In the genomic region with DNA sequence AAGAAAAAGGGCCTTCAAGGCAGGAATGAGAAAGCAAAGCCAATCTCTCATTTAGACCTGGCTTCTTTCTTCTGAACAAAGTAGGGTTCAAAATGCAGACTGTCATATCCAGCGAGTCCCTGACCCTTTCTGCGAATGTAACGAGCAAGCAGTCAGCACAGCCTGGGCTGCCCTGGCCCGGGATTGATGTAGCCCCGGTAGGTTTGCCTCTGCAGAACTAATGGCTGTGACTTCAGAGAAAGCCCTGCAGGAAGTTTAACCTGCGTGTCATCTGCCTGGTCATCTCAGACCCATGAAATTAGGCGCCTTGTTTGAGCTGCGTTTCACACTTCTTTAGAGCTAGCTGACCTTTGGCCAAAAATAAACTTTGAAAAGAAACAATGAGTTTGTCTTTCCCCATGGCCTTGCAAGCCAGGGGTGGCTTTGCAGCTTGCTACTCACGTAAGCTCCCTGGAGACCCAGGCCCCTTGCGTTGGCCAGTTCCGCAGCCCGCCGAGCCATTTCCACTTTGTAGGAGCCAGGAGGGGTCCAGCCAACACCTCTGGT, we compare ENCODE assay signal across 1 cellular context.
TF ChIP-seq lines count a peak whose summit lies in the region.

No MANE protein-coding gene starts in this region.

TF ChIP-seq in HepG2, 621 proteins besides CTCF, POLR2A, EP300 and RAD21 (continued from another document and continues in another):
- TF ChIP-seq, protein P1, sequence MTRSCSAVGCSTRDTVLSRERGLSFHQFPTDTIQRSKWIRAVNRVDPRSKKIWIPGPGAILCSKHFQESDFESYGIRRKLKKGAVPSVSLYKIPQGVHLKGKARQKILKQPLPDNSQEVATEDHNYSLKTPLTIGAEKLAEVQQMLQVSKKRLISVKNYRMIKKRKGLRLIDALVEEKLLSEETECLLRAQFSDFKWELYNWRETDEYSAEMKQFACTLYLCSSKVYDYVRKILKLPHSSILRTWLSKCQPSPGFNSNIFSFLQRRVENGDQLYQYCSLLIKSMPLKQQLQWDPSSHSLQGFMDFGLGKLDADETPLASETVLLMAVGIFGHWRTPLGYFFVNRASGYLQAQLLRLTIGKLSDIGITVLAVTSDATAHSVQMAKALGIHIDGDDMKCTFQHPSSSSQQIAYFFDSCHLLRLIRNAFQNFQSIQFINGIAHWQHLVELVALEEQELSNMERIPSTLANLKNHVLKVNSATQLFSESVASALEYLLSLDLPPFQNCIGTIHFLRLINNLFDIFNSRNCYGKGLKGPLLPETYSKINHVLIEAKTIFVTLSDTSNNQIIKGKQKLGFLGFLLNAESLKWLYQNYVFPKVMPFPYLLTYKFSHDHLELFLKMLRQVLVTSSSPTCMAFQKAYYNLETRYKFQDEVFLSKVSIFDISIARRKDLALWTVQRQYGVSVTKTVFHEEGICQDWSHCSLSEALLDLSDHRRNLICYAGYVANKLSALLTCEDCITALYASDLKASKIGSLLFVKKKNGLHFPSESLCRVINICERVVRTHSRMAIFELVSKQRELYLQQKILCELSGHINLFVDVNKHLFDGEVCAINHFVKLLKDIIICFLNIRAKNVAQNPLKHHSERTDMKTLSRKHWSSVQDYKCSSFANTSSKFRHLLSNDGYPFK (CRISPR knock-in tag; IDR thresholded peaks at IDR 0.05; ENCODE audit: borderline replicate concordance), result peak; percentile 96
- no peak for TF ChIP-seq ZNF605 (CRISPR knock-in tag; IDR thresholded peaks at IDR 0.05)
- TF ChIP-seq TOPORS (CRISPR knock-in tag; IDR thresholded peaks at IDR 0.05), result no peak
- TF ChIP-seq RFX3 (CRISPR knock-in tag; IDR thresholded peaks at IDR 0.05), result no peak
- TF ChIP-seq ZNF180 (CRISPR knock-in tag; IDR thresholded peaks at IDR 0.05; ENCODE audit: borderline replicate concordance, low read depth), result no peak
- TF ChIP-seq FOXA3 (CRISPR knock-in tag; IDR thresholded peaks at IDR 0.05), result 0 out of 2 replicates have a peak, but pooled peaks have one; percentile 34
- TF ChIP-seq MEIS1 (CRISPR knock-in tag; IDR thresholded peaks at IDR 0.05; ENCODE audit: borderline replicate concordance), result no peak
- peak; percentile 53; the same call in 1 of the 2 replicates for TF ChIP-seq NR2F6 (IDR thresholded peaks at IDR 0.05)
- peak; percentile 59; the same call in 1 of the 2 replicates for TF ChIP-seq NR2F6 (CRISPR knock-in tag; IDR thresholded peaks at IDR 0.05)
- TF ChIP-seq, protein P2, sequence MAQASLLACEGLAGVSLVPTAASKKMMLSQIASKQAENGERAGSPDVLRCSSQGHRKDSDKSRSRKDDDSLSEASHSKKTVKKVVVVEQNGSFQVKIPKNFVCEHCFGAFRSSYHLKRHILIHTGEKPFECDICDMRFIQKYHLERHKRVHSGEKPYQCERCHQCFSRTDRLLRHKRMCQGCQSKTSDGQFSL (CRISPR knock-in tag; IDR thresholded peaks at IDR 0.05), result no peak
- TF ChIP-seq XBP1 (CRISPR knock-in tag; IDR thresholded peaks at IDR 0.05), result no peak
- TF ChIP-seq, protein P3, sequence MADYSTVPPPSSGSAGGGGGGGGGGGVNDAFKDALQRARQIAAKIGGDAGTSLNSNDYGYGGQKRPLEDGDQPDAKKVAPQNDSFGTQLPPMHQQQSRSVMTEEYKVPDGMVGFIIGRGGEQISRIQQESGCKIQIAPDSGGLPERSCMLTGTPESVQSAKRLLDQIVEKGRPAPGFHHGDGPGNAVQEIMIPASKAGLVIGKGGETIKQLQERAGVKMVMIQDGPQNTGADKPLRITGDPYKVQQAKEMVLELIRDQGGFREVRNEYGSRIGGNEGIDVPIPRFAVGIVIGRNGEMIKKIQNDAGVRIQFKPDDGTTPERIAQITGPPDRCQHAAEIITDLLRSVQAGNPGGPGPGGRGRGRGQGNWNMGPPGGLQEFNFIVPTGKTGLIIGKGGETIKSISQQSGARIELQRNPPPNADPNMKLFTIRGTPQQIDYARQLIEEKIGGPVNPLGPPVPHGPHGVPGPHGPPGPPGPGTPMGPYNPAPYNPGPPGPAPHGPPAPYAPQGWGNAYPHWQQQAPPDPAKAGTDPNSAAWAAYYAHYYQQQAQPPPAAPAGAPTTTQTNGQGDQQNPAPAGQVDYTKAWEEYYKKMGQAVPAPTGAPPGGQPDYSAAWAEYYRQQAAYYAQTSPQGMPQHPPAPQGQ (CRISPR knock-in tag; IDR thresholded peaks at IDR 0.05; ENCODE audit: borderline replicate concordance), result no peak
- 0 out of 2 replicates have a peak, but pooled peaks have one; percentile 18 for TF ChIP-seq GATAD2A (CRISPR knock-in tag; IDR thresholded peaks at IDR 0.05)
- TF ChIP-seq PAWR (CRISPR knock-in tag; IDR thresholded peaks at IDR 0.05; ENCODE audit: borderline replicate concordance), result no peak
- no peak for TF ChIP-seq MAFK (conservative IDR thresholded peaks at IDR 0.05 in 1 of 2, IDR thresholded peaks at IDR 0.05 in 1 of 2; ENCODE audit: low read length in 2 of 2)
- no peak for TF ChIP-seq RELA (CRISPR knock-in tag; IDR thresholded peaks at IDR 0.05)
- TF ChIP-seq KDM5B (CRISPR knock-in tag; IDR thresholded peaks at IDR 0.05; ENCODE audit: borderline replicate concordance), result no peak
- TF ChIP-seq, protein P4, sequence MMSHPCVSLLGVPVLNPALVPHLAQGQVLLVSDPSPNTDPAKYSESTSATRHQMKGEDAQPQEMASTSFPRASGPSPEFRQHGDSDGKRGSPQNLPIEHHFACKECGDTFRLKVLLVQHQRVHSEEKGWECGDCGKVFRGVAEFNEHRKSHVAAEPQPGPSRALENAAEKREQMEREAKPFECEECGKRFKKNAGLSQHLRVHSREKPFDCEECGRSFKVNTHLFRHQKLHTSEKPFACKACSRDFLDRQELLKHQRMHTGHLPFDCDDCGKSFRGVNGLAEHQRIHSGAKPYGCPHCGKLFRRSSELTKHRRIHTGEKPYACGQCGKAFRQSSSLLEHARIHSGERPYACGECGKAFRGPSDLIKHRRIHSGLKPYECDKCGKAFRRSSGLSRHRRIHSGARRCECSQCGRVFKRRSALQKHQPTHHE (CRISPR knock-in tag; IDR thresholded peaks at IDR 0.05; ENCODE audit: borderline replicate concordance), result 0 out of 2 replicates have a peak, but pooled peaks have one; percentile 44
- TF ChIP-seq HDAC1 (CRISPR knock-in tag; IDR thresholded peaks at IDR 0.05), result 0 out of 2 replicates have a peak, but pooled peaks have one; percentile 21
- peak; percentile 74 for TF ChIP-seq TBX2 (CRISPR knock-in tag; IDR thresholded peaks at IDR 0.05; ENCODE audit: borderline replicate concordance)
- TF ChIP-seq SOX6 (IDR thresholded peaks at IDR 0.05), result no peak
- TF ChIP-seq SOX6 (CRISPR knock-in tag; IDR thresholded peaks at IDR 0.05), result peak; percentile 82
- TF ChIP-seq ZNF207 (IDR thresholded peaks at IDR 0.05; ENCODE audit: borderline replicate concordance), result no peak
- no peak for TF ChIP-seq ZNF547 (CRISPR knock-in tag; IDR thresholded peaks at IDR 0.05)
- peak; percentile 62; the same call in 1 of the 2 replicates for TF ChIP-seq PPARG (CRISPR knock-in tag; conservative IDR thresholded peaks at IDR 0.05)
- TF ChIP-seq, protein P5, sequence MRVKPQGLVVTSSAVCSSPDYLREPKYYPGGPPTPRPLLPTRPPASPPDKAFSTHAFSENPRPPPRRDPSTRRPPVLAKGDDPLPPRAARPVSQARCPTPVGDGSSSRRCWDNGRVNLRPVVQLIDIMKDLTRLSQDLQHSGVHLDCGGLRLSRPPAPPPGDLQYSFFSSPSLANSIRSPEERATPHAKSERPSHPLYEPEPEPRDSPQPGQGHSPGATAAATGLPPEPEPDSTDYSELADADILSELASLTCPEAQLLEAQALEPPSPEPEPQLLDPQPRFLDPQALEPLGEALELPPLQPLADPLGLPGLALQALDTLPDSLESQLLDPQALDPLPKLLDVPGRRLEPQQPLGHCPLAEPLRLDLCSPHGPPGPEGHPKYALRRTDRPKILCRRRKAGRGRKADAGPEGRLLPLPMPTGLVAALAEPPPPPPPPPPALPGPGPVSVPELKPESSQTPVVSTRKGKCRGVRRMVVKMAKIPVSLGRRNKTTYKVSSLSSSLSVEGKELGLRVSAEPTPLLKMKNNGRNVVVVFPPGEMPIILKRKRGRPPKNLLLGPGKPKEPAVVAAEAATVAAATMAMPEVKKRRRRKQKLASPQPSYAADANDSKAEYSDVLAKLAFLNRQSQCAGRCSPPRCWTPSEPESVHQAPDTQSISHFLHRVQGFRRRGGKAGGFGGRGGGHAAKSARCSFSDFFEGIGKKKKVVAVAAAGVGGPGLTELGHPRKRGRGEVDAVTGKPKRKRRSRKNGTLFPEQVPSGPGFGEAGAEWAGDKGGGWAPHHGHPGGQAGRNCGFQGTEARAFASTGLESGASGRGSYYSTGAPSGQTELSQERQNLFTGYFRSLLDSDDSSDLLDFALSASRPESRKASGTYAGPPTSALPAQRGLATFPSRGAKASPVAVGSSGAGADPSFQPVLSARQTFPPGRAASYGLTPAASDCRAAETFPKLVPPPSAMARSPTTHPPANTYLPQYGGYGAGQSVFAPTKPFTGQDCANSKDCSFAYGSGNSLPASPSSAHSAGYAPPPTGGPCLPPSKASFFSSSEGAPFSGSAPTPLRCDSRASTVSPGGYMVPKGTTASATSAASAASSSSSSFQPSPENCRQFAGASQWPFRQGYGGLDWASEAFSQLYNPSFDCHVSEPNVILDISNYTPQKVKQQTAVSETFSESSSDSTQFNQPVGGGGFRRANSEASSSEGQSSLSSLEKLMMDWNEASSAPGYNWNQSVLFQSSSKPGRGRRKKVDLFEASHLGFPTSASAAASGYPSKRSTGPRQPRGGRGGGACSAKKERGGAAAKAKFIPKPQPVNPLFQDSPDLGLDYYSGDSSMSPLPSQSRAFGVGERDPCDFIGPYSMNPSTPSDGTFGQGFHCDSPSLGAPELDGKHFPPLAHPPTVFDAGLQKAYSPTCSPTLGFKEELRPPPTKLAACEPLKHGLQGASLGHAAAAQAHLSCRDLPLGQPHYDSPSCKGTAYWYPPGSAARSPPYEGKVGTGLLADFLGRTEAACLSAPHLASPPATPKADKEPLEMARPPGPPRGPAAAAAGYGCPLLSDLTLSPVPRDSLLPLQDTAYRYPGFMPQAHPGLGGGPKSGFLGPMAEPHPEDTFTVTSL (CRISPR knock-in tag; IDR thresholded peaks at IDR 0.05; ENCODE audit: borderline replicate concordance), result no peak
- TF ChIP-seq NFE2L1 (CRISPR knock-in tag; IDR thresholded peaks at IDR 0.05; ENCODE audit: borderline replicate concordance), result no peak
- TF ChIP-seq ZNF720 (CRISPR knock-in tag; IDR thresholded peaks at IDR 0.05), result no peak
- no peak for TF ChIP-seq ZNF251 (CRISPR knock-in tag; IDR thresholded peaks at IDR 0.05)
- no peak for TF ChIP-seq SIX1 (CRISPR knock-in tag; IDR thresholded peaks at IDR 0.05; ENCODE audit: borderline replicate concordance)
- TF ChIP-seq MEF2D (CRISPR knock-in tag; IDR thresholded peaks at IDR 0.05), result no peak
- TF ChIP-seq POLR2G (IDR thresholded peaks at IDR 0.05; ENCODE audit: low read depth, low read length), result no peak
- peak; percentile 12; the same call in 1 of the 2 replicates for TF ChIP-seq TCF7 (IDR thresholded peaks at IDR 0.05; ENCODE audit: low read depth)
- TF ChIP-seq SALL1 (CRISPR knock-in tag; IDR thresholded peaks at IDR 0.05), result 0 out of 2 replicates have a peak, but pooled peaks have one; percentile 11
- no peak for TF ChIP-seq ZNF343 (CRISPR knock-in tag; IDR thresholded peaks at IDR 0.05)
- TF ChIP-seq, protein P6, sequence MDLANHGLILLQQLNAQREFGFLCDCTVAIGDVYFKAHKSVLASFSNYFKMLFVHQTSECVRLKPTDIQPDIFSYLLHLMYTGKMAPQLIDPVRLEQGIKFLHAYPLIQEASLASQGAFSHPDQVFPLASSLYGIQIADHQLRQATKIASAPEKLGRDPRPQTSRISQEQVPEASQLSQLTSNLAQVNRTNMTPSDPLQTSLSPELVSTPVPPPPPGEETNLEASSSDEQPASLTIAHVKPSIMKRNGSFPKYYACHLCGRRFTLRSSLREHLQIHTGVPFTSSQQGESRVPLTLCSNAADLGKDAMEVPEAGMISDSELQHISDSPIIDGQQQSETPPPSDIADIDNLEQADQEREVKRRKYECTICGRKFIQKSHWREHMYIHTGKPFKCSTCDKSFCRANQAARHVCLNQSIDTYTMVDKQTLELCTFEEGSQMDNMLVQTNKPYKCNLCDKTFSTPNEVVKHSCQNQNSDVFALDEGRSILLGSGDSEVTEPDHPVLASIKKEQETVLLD (CRISPR knock-in tag; IDR thresholded peaks at IDR 0.05; ENCODE audit: low read depth), result no peak
- no peak for TF ChIP-seq HNRNPUL1 (IDR thresholded peaks at IDR 0.05; ENCODE audit: low read depth, low read length)
- no peak for TF ChIP-seq YEATS2 (CRISPR knock-in tag; IDR thresholded peaks at IDR 0.05; ENCODE audit: borderline replicate concordance)
- TF ChIP-seq ZNF562 (CRISPR knock-in tag; IDR thresholded peaks at IDR 0.05; ENCODE audit: borderline replicate concordance), result no peak
- TF ChIP-seq, protein P7, sequence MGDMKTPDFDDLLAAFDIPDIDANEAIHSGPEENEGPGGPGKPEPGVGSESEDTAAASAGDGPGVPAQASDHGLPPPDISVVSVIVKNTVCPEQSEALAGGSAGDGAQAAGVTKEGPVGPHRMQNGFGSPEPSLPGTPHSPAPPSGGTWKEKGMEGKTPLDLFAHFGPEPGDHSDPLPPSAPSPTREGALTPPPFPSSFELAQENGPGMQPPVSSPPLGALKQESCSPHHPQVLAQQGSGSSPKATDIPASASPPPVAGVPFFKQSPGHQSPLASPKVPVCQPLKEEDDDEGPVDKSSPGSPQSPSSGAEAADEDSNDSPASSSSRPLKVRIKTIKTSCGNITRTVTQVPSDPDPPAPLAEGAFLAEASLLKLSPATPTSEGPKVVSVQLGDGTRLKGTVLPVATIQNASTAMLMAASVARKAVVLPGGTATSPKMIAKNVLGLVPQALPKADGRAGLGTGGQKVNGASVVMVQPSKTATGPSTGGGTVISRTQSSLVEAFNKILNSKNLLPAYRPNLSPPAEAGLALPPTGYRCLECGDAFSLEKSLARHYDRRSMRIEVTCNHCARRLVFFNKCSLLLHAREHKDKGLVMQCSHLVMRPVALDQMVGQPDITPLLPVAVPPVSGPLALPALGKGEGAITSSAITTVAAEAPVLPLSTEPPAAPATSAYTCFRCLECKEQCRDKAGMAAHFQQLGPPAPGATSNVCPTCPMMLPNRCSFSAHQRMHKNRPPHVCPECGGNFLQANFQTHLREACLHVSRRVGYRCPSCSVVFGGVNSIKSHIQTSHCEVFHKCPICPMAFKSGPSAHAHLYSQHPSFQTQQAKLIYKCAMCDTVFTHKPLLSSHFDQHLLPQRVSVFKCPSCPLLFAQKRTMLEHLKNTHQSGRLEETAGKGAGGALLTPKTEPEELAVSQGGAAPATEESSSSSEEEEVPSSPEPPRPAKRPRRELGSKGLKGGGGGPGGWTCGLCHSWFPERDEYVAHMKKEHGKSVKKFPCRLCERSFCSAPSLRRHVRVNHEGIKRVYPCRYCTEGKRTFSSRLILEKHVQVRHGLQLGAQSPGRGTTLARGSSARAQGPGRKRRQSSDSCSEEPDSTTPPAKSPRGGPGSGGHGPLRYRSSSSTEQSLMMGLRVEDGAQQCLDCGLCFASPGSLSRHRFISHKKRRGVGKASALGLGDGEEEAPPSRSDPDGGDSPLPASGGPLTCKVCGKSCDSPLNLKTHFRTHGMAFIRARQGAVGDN (CRISPR knock-in tag; IDR thresholded peaks at IDR 0.05), result peak; percentile 19; the same call in 1 of the 2 replicates
- peak; percentile 19; the same call in 1 of the 2 replicates for TF ChIP-seq ETV5 (CRISPR knock-in tag; IDR thresholded peaks at IDR 0.05; ENCODE audit: borderline replicate concordance)
- TF ChIP-seq ZBTB3 (CRISPR knock-in tag; IDR thresholded peaks at IDR 0.05; ENCODE audit: borderline replicate concordance, low read depth), result no peak
- no peak for TF ChIP-seq GABPB1 (CRISPR knock-in tag; IDR thresholded peaks at IDR 0.05)
- TF ChIP-seq EZH2 (conservative IDR thresholded peaks at IDR 0.05; ENCODE audit: low read depth, low read length), result no peak
- TF ChIP-seq ZNF790 (CRISPR knock-in tag; IDR thresholded peaks at IDR 0.05; ENCODE audit: borderline replicate concordance), result no peak
- TF ChIP-seq ZNF34 (CRISPR knock-in tag; IDR thresholded peaks at IDR 0.05; ENCODE audit: borderline replicate concordance), result no peak
- no peak for TF ChIP-seq ZNF354B (CRISPR knock-in tag; IDR thresholded peaks at IDR 0.05)
